In genomic region chr6:149414822-149415221, GRCh38 we compare ENCODE assay signal across 26 cellular contexts. TPM values are rescaled to one million over a fixed set of nuclear protein-coding genes. Genes with fewer than 3 reads are reported as not detected.
"Had no signal": no experiment of that assay in that cellular context is flagged by ENCODE, and none has a peak within 500 bp of the region (broad histone marks: within the 10 kb centered on the region; RNA-seq: fewer than 3 reads in every experiment).

No MANE protein-coding gene starts in this region.

- H3K36me3 Mint-ChIP-seq: IgD-negative memory B cell had no signal

- H3K27me3 Mint-ChIP-seq: activated CD4-positive, alpha-beta memory T cell treated with anti-CD3 and anti-CD28 coated beads for 36 hours; activated CD4-positive, alpha-beta T cell treated with anti-CD3 and anti-CD28 coated beads, Interleukin-2, amount 10 ng/mL, durations not matched to agents 7 days and 5 days; activated naive CD8-positive, alpha-beta T cell treated with anti-CD3 and anti-CD28 coated beads, Interleukin-2, amount 50 U/mL, for 24 hours; central memory CD8-positive, alpha-beta T cell; IgD-negative memory B cell had no signal

- FAIRE-seq: astrocyte had no signal

- DNase-seq: activated CD4-positive, alpha-beta memory T cell treated with anti-CD3 and anti-CD28 coated beads for 36 hours; activated CD4-positive, alpha-beta T cell treated with anti-CD3 and anti-CD28 coated beads, Interleukin-2, amount 10 ng/mL, durations not matched to agents 7 days and 5 days; activated CD4-positive, CD25-positive, alpha-beta regulatory T cell treated with anti-CD3 and anti-CD28 coated beads, Interleukin-2, amount 50 U/mL, for 72 hours; activated CD8-positive, alpha-beta memory T cell treated with anti-CD3 and anti-CD28 coated beads for 24 hours; activated effector memory CD4-positive, alpha-beta T cell treated with anti-CD3 and anti-CD28 coated beads, Interleukin-2, amount 50 U/mL, for 16 hours; activated naive CD4-positive, alpha-beta T cell treated with Interleukin-2 at 50 U/mL for 16 hours; activated naive CD8-positive, alpha-beta T cell treated with anti-CD3 and anti-CD28 coated beads, Interleukin-2, amount 50 U/mL, for 24 hours; amygdala; KG1; NCI-H1048; NCI-H1930; NCI-H2171; NCI-H2227 treated with DMSO at 0.1 percent for 48 hours; NCI-H446 treated with DMSO at 0.1 percent for 48 hours; NCI-H526; NCI-H774; Peyer's patch; SHP77; SW 1271 had no signal

- H3K9me3 Mint-ChIP-seq: central memory CD8-positive, alpha-beta T cell; IgD-negative memory B cell; T-helper 1 cell treated with Interleukin-12 subunit alpha and Interleukin-12 subunit beta and Interleukin-4 antibody, amounts not matched to agents 30 μg/mL and 1 μg/mL, for 36 hours had no signal

- H3K27ac Mint-ChIP-seq: activated CD4-positive, alpha-beta memory T cell treated with anti-CD3 and anti-CD28 coated beads for 36 hours; activated CD4-positive, alpha-beta T cell treated with anti-CD3 and anti-CD28 coated beads, Interleukin-2, amount 10 ng/mL, durations not matched to agents 7 days and 5 days; activated naive CD8-positive, alpha-beta T cell treated with anti-CD3 and anti-CD28 coated beads, Interleukin-2, amount 50 U/mL, for 24 hours; brain; IgD-negative memory B cell; T-helper 1 cell treated with Interleukin-12 subunit alpha and Interleukin-12 subunit beta and Interleukin-4 antibody, amounts not matched to agents 30 μg/mL and 1 μg/mL, for 36 hours had no signal

- ATAC-seq: activated naive CD8-positive, alpha-beta T cell treated with anti-CD3 and anti-CD28 coated beads, Interleukin-2, amount 50 U/mL, for 24 hours; SK-N-SH treated with all-trans-retinoic acid at 6 μM for 48 hours had no signal

- H3K4me1 Mint-ChIP-seq: brain had no signal

- H3K4me3 Mint-ChIP-seq: activated CD4-positive, alpha-beta memory T cell treated with anti-CD3 and anti-CD28 coated beads for 36 hours; activated CD4-positive, alpha-beta T cell treated with anti-CD3 and anti-CD28 coated beads, Interleukin-2, amount 10 ng/mL, durations not matched to agents 7 days and 5 days; activated naive CD8-positive, alpha-beta T cell treated with anti-CD3 and anti-CD28 coated beads, Interleukin-2, amount 50 U/mL, for 24 hours; brain; central memory CD8-positive, alpha-beta T cell; IgD-negative memory B cell; T-helper 1 cell treated with Interleukin-12 subunit alpha and Interleukin-12 subunit beta and Interleukin-4 antibody, amounts not matched to agents 30 μg/mL and 1 μg/mL, for 36 hours had no signal

RNA-seq across cellular contexts. Expression of gene SUMO4, which starts 14.8 kb away (rescaled TPM):
- total RNA-seq: M059J had no signal
